9 cellular contexts compared by ENCODE assay signal in the genomic region with DNA sequence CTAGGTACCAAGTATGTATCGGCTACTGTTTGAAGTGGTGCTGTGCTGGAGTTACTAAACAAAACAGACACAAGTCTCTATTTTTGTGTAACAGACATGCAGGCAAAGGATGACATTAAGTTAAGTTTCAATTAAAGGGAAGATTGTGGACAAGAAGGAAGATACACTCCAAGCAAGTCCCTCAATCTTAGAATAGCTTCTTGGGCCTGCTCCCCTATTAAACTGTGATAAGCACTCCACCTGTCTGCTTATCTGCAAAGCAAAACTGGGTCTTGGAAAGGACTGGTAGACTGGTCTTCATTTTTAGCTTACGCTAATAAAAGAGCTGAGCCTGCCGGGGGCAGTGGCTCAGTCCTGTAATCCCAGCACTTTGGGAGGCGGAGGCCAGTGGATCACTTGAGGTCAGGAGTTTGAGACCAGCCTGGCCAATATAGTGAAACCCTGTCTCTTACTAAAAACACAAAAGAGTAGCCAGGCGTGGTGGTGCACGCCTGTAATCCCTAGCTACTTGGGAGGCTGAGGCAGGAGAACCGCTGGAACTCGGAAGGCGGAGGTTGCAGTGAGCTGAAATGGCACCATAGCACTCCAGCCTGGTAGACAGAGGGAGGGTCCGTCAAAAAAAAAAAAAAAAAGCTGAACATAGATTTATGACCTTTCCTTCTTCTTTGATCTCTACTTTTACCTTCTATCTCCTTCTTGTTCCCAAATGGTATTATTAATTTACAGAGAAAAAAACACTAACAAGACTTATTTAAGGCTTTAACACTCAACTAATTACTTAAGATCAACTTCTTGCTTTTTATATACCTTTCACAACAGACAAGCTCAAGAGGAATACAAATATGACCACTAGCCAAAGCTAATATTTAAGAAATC. TPM values are rescaled to one million over a fixed set of nuclear protein-coding genes. Genes with fewer than 3 reads are reported as not detected.
DNase-seq lines count a peak whose midpoint lies in the region; ATAC-seq, FAIRE-seq and TF ChIP-seq lines count a peak whose summit lies in the region.
"Had no signal": no experiment of that assay in that cellular context is flagged by ENCODE, and none has a peak within 500 bp of the region (broad histone marks: within the 10 kb centered on the region; RNA-seq: fewer than 3 reads in every experiment).

No MANE protein-coding gene starts in this region.

- intact Hi-C loops in endothelial cell of umbilical vein (cut with micrococcal nuclease) (loop anchor here (10.0 kb wide), 1 partner anchor 203 kb away; a partner anchor contains a TSS), psoas muscle (cut with DNase I) (loop anchor here in 1 of 2 donors (10.0 kb wide), 2 partner anchors 107 to 183 kb away; a partner anchor contains a TSS)

- CTCF ChIA-PET in RWPE1 (lab: Yijun Ruan, JAX) (interaction anchor here (0.9 kb wide), 1 partner anchor 15 kb away, joined by 4 read pairs; no protein-coding TSS in a partner anchor), endothelial cell of umbilical vein (lab: Charles Lee) (interaction anchor here (1.2 to 2.3 kb wide), 5 partner anchors 11 to 450 kb away, joined by 3 to 8 read pairs (median 3); a partner anchor contains a TSS)

- H3K36me3 ChIP-seq in endothelial cell of umbilical vein (ENCODE audit: control insufficient read depth in 2 of 2, extremely low read depth in 1 of 2, insufficient read depth in 2 of 2, low read length in 2 of 2) (peaks cover 24 to 37% of the 10 kb centered on the region in 2 experiments), psoas muscle (ENCODE audit: insufficient read depth in 1 of 2, low read depth in 1 of 2) (peaks cover 8 to 71% of the 10 kb centered on the region in 2 donors)

- TF ChIP-seq POLR2A in GM15510 (IDR thresholded peaks at IDR 0.05; ENCODE audit: borderline replicate concordance, extremely low read depth, insufficient read length) (peak; percentile 15), endothelial cell of umbilical vein (IDR thresholded peaks at IDR 0.05; ENCODE audit: low read depth, low read length) (no peak)

- H3K9ac ChIP-seq in endothelial cell of umbilical vein (replicated peaks; ENCODE audit: extremely low read depth, insufficient read depth, low read length), result no peak overlapping the region

- DNase-seq in RWPE1 (ENCODE audit: low spot score) (no peak), endothelial cell of umbilical vein (ENCODE audit: low read depth, low spot score) (no peak), psoas muscle (no peak), NCI-H2081 (lab: John Stamatoyannopoulos, UW) (no peak), DMS79 treated with DMSO at 0.1 percent for 48 hours (lab: John Stamatoyannopoulos, UW) (no peak)

- dilution Hi-C loops in endothelial cell of umbilical vein (cut with MboI; ENCODE audit: extremely low pct_ligation_motif_present, low sequenced_read_pairs), result no loop called here

- POLR2A ChIA-PET in RWPE1 (lab: Yijun Ruan, JAX; ENCODE audit: low non-redundant PET) (no interaction called here), endothelial cell of umbilical vein (lab: Charles Lee) (interaction anchor here (0.6 to 1.5 kb wide), 5 partner anchors 11 to 302 kb away, joined by 3 to 7 read pairs (median 4); no protein-coding TSS in a partner anchor)

- H3K9me3 ChIP-seq in endothelial cell of umbilical vein (replicated peaks; ENCODE audit: control insufficient read depth, insufficient read depth, low read length) (no peaks in the 10 kb centered on the region), psoas muscle (no peaks in the 10 kb centered on the region)

- H3K79me2 ChIP-seq in endothelial cell of umbilical vein (ENCODE audit: control insufficient read depth, insufficient read depth, low read length), result peaks cover 86% of the 10 kb centered on the region

- ATAC-seq in psoas muscle, result no peak
- ATAC-seq in GM18511 (IDR thresholded peaks at IDR 0.05; ENCODE audit: unreplicated experiment), result no peak

- peak overlapping the region in 1 of 3 experiments; percentile 89 for H3K4me3 ChIP-seq in endothelial cell of umbilical vein (replicated peaks in 1 of 3; ENCODE audit: insufficient read depth in 1 of 3, low read depth in 1 of 3, low read length in 3 of 3)
- H3K4me3 ChIP-seq in psoas muscle, result peak overlapping the region; percentile 87

- peak overlapping the region; percentile 84 for H3K4me2 ChIP-seq in endothelial cell of umbilical vein (ENCODE audit: insufficient read depth, low read length)

- H3K27ac ChIP-seq in RWPE1 (peak overlapping the region; percentile 20; the same call in 1 of the 2 replicates), endothelial cell of umbilical vein (ENCODE audit: insufficient read depth, low read depth, low read length) (no peak overlapping the region), psoas muscle (peak overlapping the region; percentile 100)

- H3K9me1 ChIP-seq in endothelial cell of umbilical vein (replicated peaks; ENCODE audit: control insufficient read depth, extremely low read depth, insufficient read depth, low read length), result no peaks in the 10 kb centered on the region

- peaks cover 26% of the 10 kb centered on the region for H4K20me1 ChIP-seq in endothelial cell of umbilical vein (replicated peaks; ENCODE audit: control insufficient read depth, extremely low read depth, insufficient read depth, low read length)

- H2AFZ ChIP-seq in endothelial cell of umbilical vein (ENCODE audit: low read depth, low read length), result no peak overlapping the region

- H3K27me3 ChIP-seq in endothelial cell of umbilical vein (ENCODE audit: control insufficient read depth in 2 of 2, insufficient read depth in 2 of 2, low read length in 2 of 2), result no peaks in the 10 kb centered on the region
- H3K27me3 ChIP-seq in psoas muscle (ENCODE audit: insufficient read depth in 3 of 3, low read length in 2 of 3), result no peaks in the 10 kb centered on the region

- WGBS in psoas muscle, 3 donors, result 53 to 74% (median 64%) methylated on average over 10 of the region's 10 CpGs

- BruUV-seq in endothelial cell of umbilical vein (replicated peaks; lab: Mats Ljungman, UMichigan), result no TSS peak

- H3K4me1 ChIP-seq in endothelial cell of umbilical vein (ENCODE audit: control insufficient read depth, extremely low read depth, insufficient read depth, low read length) (peaks cover 21% of the 10 kb centered on the region), psoas muscle (peaks cover 46% of the 10 kb centered on the region)

- no peak for FAIRE-seq in endothelial cell of umbilical vein (lab: Jason Lieb, UNC)
- FAIRE-seq: frontal cortex had no signal

- TF ChIP-seq CTCF in RWPE1 (conservative IDR thresholded peaks at IDR 0.05; ENCODE audit: low read depth), result no peak
- TF ChIP-seq CTCF in endothelial cell of umbilical vein (IDR thresholded peaks at IDR 0.05; ENCODE audit: extremely low read depth in 1 of 2, insufficient read depth in 1 of 2, low read depth in 1 of 2, low read length in 2 of 2), result no peak
- TF ChIP-seq CTCF in psoas muscle (IDR thresholded peaks at IDR 0.05), result no peak

TF ChIP-seq in endothelial cell of umbilical vein, 7 proteins besides CTCF, POLR2A, EP300 and RAD21:
- TF ChIP-seq EZH2 (IDR thresholded peaks at IDR 0.05; ENCODE audit: borderline replicate concordance, low read depth, low read length, severe bottlenecking) (no peak), FOS (IDR thresholded peaks at IDR 0.05; ENCODE audit: borderline replicate concordance, insufficient read depth, low read length) (no peak), JUN (IDR thresholded peaks at IDR 0.05; ENCODE audit: borderline replicate concordance, insufficient read depth, insufficient read length, low read depth) (no peak), POLR2AphosphoS5 (IDR thresholded peaks at IDR 0.05; ENCODE audit: insufficient read depth, low read depth, low read length) (no peak), GATA2 (IDR thresholded peaks at IDR 0.05; ENCODE audit: insufficient read depth, insufficient read length, low read depth, low read length) (no peak), MYC (IDR thresholded peaks at IDR 0.05; ENCODE audit: low read depth, low read length) (no peak)
- TF ChIP-seq, protein P1, sequence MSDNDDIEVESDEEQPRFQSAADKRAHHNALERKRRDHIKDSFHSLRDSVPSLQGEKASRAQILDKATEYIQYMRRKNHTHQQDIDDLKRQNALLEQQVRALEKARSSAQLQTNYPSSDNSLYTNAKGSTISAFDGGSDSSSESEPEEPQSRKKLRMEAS (IDR thresholded peaks at IDR 0.05; ENCODE audit: insufficient read depth, insufficient read length), result no peak

RNA-seq across cellular contexts. Expression of a gene that starts 4.1 kb away (rescaled TPM):
- total RNA-seq in endothelial cell of umbilical vein, result 377 and 393 TPM in 2 replicates
- polyA plus RNA-seq in endothelial cell of umbilical vein, result 402 and 454 TPM in 2 replicates
- 166 and 206 TPM in 2 replicates for polyA plus RNA-seq in endothelial cell of umbilical vein (2011; cell fraction: cytosol; rRNA removed)
- polyA plus RNA-seq in endothelial cell of umbilical vein (2011; cell fraction: nucleus; rRNA removed), result 1,464 and 1,816 TPM in 2 replicates
- polyA plus RNA-seq in endothelial cell of umbilical vein (2012), result 151 and 173 TPM in 2 replicates
- 863 and 927 TPM in 2 replicates for polyA minus RNA-seq in endothelial cell of umbilical vein
- 170 TPM for polyA minus RNA-seq in endothelial cell of umbilical vein (2011; cell fraction: cytosol; rRNA and poly(A)+ RNA removed)
- polyA minus RNA-seq in endothelial cell of umbilical vein (2011; cell fraction: nucleus; rRNA and poly(A)+ RNA removed), result 787 and 915 TPM in 2 replicates
- total RNA-seq in psoas muscle, result 100 to 1,000 TPM; 127 to 173 (median 150) TPM
- 10 to 100 TPM; 41.4 to 87.7 (median 49.5) TPM for polyA plus RNA-seq in psoas muscle

RNA-seq across cellular contexts. Expression of a gene that starts 34.1 kb away (rescaled TPM):
- total RNA-seq in endothelial cell of umbilical vein (28.6 and 40.2 TPM in 2 replicates), psoas muscle (1 to 10 TPM in 2 of 4 donors, under 1 TPM in 2; 0.80 to 1.9 (median 1.2) TPM)
- polyA plus RNA-seq in endothelial cell of umbilical vein (61.3 and 64.2 TPM in 2 replicates), psoas muscle (1 to 10 TPM in 1 of 3 donors, under 1 TPM in 2; 0.53 to 1.1 (median 0.75) TPM)
- 43.3 and 51.0 TPM in 2 replicates for polyA plus RNA-seq in endothelial cell of umbilical vein (2011; cell fraction: cytosol; rRNA removed)
- 14.6 and 14.7 TPM in 2 replicates for polyA plus RNA-seq in endothelial cell of umbilical vein (2011; cell fraction: nucleus; rRNA removed)
- 38.8 and 48.6 TPM in 2 replicates for polyA plus RNA-seq in endothelial cell of umbilical vein (2012)
- 36.3 and 46.6 TPM in 2 replicates for polyA minus RNA-seq in endothelial cell of umbilical vein
- 6.3 TPM for polyA minus RNA-seq in endothelial cell of umbilical vein (2011; cell fraction: cytosol; rRNA and poly(A)+ RNA removed)
- 6.4 and 6.6 TPM in 2 replicates for polyA minus RNA-seq in endothelial cell of umbilical vein (2011; cell fraction: nucleus; rRNA and poly(A)+ RNA removed)

RNA-seq across cellular contexts. Expression of a gene that starts 47.0 kb away (rescaled TPM):
- not detected in 2 replicates for total RNA-seq in endothelial cell of umbilical vein
- polyA plus RNA-seq in endothelial cell of umbilical vein, result not detected in 2 replicates
- not detected in 2 replicates for polyA plus RNA-seq in endothelial cell of umbilical vein (2011; cell fraction: cytosol; rRNA removed)
- polyA plus RNA-seq in endothelial cell of umbilical vein (2011; cell fraction: nucleus; rRNA removed), result not detected in 2 replicates
- polyA plus RNA-seq in endothelial cell of umbilical vein (2012), result not detected in 2 replicates
- polyA minus RNA-seq in endothelial cell of umbilical vein, result not detected in 2 replicates
- polyA minus RNA-seq in endothelial cell of umbilical vein (2011; cell fraction: cytosol; rRNA and poly(A)+ RNA removed), result not detected
- polyA minus RNA-seq in endothelial cell of umbilical vein (2011; cell fraction: nucleus; rRNA and poly(A)+ RNA removed), result not detected in 2 replicates
- not detected for total RNA-seq in psoas muscle
- polyA plus RNA-seq in psoas muscle, result under 1 TPM in 1 of 3 donors, not detected in 2; 0.01 TPM
- total RNA-seq: mucosa of gallbladder had no signal

Comparison
In these comparisons a context has a peak if more than half of its experiments do, and no peak if none do; other contexts are left out.
1. RNA of a gene that starts 34.1 kb away (total RNA-seq): 28.6 to 40.2 TPM in endothelial cell of umbilical vein; 0.80 to 1.9 TPM in psoas muscle; every median in the first group is over 10 times any median in the second.